Comparison of ENCODE assay signal across 14 cellular contexts in the genomic region with DNA sequence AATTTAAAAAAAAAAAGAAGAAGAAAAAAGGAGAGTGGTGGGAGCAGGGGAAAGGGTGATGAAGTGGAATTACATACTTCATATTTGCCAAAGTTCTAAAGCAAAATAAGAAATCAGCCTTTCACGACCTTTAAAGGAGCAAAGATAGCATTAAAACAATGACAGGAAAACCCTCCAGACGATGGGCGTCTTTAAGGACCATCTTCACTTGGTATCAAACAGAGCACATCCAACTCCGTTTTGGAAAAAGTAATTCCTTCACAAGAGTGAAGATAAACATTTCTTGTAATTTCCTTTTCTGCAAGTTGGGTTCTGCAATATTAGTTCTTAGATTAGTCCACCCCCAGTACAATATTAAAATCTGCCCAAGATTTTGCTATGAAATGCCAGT. TPM values are rescaled to one million over a fixed set of nuclear protein-coding genes. Genes with fewer than 3 reads are reported as not detected.
A peak's percentile ranks its signal among the peaks of the same experiment; 100 is the strongest.
DNase-seq lines count a peak whose midpoint lies in the region; ATAC-seq, FAIRE-seq and TF ChIP-seq lines count a peak whose summit lies in the region.
"Had no signal": no experiment of that assay in that cellular context is flagged by ENCODE, and none has a peak within 500 bp of the region (broad histone marks: within the 10 kb centered on the region; RNA-seq: fewer than 3 reads in every experiment).

No MANE protein-coding gene starts in this region.

- POLR2A ChIA-PET in activated CD4-positive, alpha-beta T cell treated with anti-CD3 and anti-CD28 coated beads for 36 hours (lab: Charles Lee), result no interaction called here
- POLR2A ChIA-PET in activated CD4-positive, alpha-beta memory T cell treated with anti-CD3 and anti-CD28 coated beads for 36 hours (lab: Charles Lee), result no interaction called here

- H3K9ac ChIP-seq in keratinocyte (ENCODE audit: control insufficient read depth, extremely low read depth, insufficient read depth, low read length), result no peak overlapping the region

- ATAC-seq in activated CD4-positive, alpha-beta T cell treated with anti-CD3 and anti-CD28 coated beads for 36 hours, result no peak
- ATAC-seq in stimulated activated naive B cell treated with anti-CD40 and anti-IgM and Interleukin-4, amounts not matched to agents 10 μg/mL and 1 μg/mL and 100 μg/mL, for 72 hours (replicated peaks), result no peak

- H3K27me3 ChIP-seq in keratinocyte (ENCODE audit: control insufficient read depth, extremely low read depth, insufficient read depth, low read length) (no peaks in the 10 kb centered on the region), WERI-Rb-1 (ENCODE audit: insufficient read depth, low read depth, severe bottlenecking) (no peaks in the 10 kb centered on the region)

- CTCF ChIA-PET in activated CD4-positive, alpha-beta T cell treated with anti-CD3 and anti-CD28 coated beads for 36 hours (lab: Charles Lee), result no interaction called here
- CTCF ChIA-PET in activated CD4-positive, alpha-beta memory T cell treated with anti-CD3 and anti-CD28 coated beads for 36 hours (lab: Charles Lee), result no interaction called here

- peak overlapping the region; percentile 56 for H3K4me3 Mint-ChIP-seq in activated CD4-positive, alpha-beta T cell treated with anti-CD3 and anti-CD28 coated beads for 36 hours
- peak overlapping the region; percentile 36 for H3K4me3 Mint-ChIP-seq in activated CD4-positive, alpha-beta memory T cell treated with anti-CD3 and anti-CD28 coated beads for 36 hours
- peak overlapping the region; percentile 73 to 80 for H3K4me3 Mint-ChIP-seq in stimulated activated naive B cell treated with anti-CD40 and anti-IgM and Interleukin-4, amounts not matched to agents 10 μg/mL and 1 μg/mL and 100 μg/mL, for 72 hours

- no peak overlapping the region for H3K27ac ChIP-seq in keratinocyte (ENCODE audit: control insufficient read depth, insufficient read depth, low read length)
- no peak overlapping the region for H3K27ac ChIP-seq in WERI-Rb-1
- H3K27ac ChIP-seq: VCaP had no signal

- intact Hi-C loops in activated CD4-positive, alpha-beta T cell treated with anti-CD3 and anti-CD28 coated beads for 36 hours (cut with DNase I, micrococcal nuclease), result no loop called here
- intact Hi-C loops in activated CD4-positive, alpha-beta memory T cell treated with anti-CD3 and anti-CD28 coated beads for 36 hours (cut with micrococcal nuclease), result no loop called here

- H3K9me3 ChIP-seq in keratinocyte (ENCODE audit: control insufficient read depth, low read depth, low read length), result no peaks in the 10 kb centered on the region
- no peaks in the 10 kb centered on the region for H3K9me3 ChIP-seq in WERI-Rb-1 (ENCODE audit: severe bottlenecking)

- DNase-seq in activated CD4-positive, alpha-beta T cell treated with anti-CD3 and anti-CD28 coated beads for 36 hours, result no peak
- DNase-seq in activated CD4-positive, alpha-beta T cell treated with anti-CD3 and anti-CD28 coated beads for 48 hours, result no peak
- no peak for DNase-seq in activated CD4-positive, alpha-beta memory T cell treated with anti-CD3 and anti-CD28 coated beads for 36 hours
- DNase-seq in keratinocyte (ENCODE audit: low read depth, low spot score) (no peak), SW 1271 (lab: John Stamatoyannopoulos, UW) (no peak), NCI-H69 (lab: John Stamatoyannopoulos, UW) (no peak), WERI-Rb-1 (no peak)
- no peak for DNase-seq in stimulated activated naive B cell treated with anti-CD40 and anti-IgM and Interleukin-4, amounts not matched to agents 10 μg/mL and 1 μg/mL and 100 μg/mL, for 72 hours
- DNase-seq: activated gamma-delta T cell treated with Interleukin-2 at 50 U/mL for 16 hours, DMS53, NCI-H146, NCI-H748 treated with DMSO at 0.1 percent for 48 hours had no signal

- H3K9me3 Mint-ChIP-seq in activated CD4-positive, alpha-beta T cell treated with anti-CD3 and anti-CD28 coated beads for 36 hours (ENCODE audit: low read depth), result peaks cover 2% of the 10 kb centered on the region
- H3K9me3 Mint-ChIP-seq in activated CD4-positive, alpha-beta memory T cell treated with anti-CD3 and anti-CD28 coated beads for 36 hours, result no peaks in the 10 kb centered on the region
- peaks cover 0 to 2% of the 10 kb centered on the region in 2 donors for H3K9me3 Mint-ChIP-seq in stimulated activated naive B cell treated with anti-CD40 and anti-IgM and Interleukin-4, amounts not matched to agents 10 μg/mL and 1 μg/mL and 100 μg/mL, for 72 hours

- no peak overlapping the region for H3K4me2 ChIP-seq in keratinocyte (ENCODE audit: control insufficient read depth, extremely low read depth, insufficient read depth, low read depth, low read length)

- TF ChIP-seq CTCF in keratinocyte (optimal IDR thresholded peaks at IDR 0.05 in 1 of 3, IDR thresholded peaks at IDR 0.05 in 1 of 3, conservative IDR thresholded peaks at IDR 0.05 in 1 of 3; ENCODE audit: extremely low read depth in 1 of 3, insufficient read depth in 2 of 3, low read length in 3 of 3) (no peak), WERI-Rb-1 (IDR thresholded peaks at IDR 0.05; ENCODE audit: low read depth, low read length) (no peak)

- H3K27me3 Mint-ChIP-seq in activated CD4-positive, alpha-beta T cell treated with anti-CD3 and anti-CD28 coated beads for 36 hours, result peaks cover 13% of the 10 kb centered on the region
- peaks cover 10% of the 10 kb centered on the region for H3K27me3 Mint-ChIP-seq in activated CD4-positive, alpha-beta memory T cell treated with anti-CD3 and anti-CD28 coated beads for 36 hours
- H3K27me3 Mint-ChIP-seq in stimulated activated naive B cell treated with anti-CD40 and anti-IgM and Interleukin-4, amounts not matched to agents 10 μg/mL and 1 μg/mL and 100 μg/mL, for 72 hours, result peaks cover 8 to 18% of the 10 kb centered on the region in 2 donors

- H3K36me3 Mint-ChIP-seq in activated CD4-positive, alpha-beta T cell treated with anti-CD3 and anti-CD28 coated beads for 36 hours (ENCODE audit: low read depth), result no peaks in the 10 kb centered on the region
- H3K36me3 Mint-ChIP-seq in activated CD4-positive, alpha-beta memory T cell treated with anti-CD3 and anti-CD28 coated beads for 36 hours, result no peaks in the 10 kb centered on the region
- no peaks in the 10 kb centered on the region for H3K36me3 Mint-ChIP-seq in stimulated activated naive B cell treated with anti-CD40 and anti-IgM and Interleukin-4, amounts not matched to agents 10 μg/mL and 1 μg/mL and 100 μg/mL, for 72 hours
- H3K36me3 Mint-ChIP-seq: IgD-negative memory B cell had no signal

- no peaks in the 10 kb centered on the region for H4K20me1 ChIP-seq in keratinocyte (ENCODE audit: control insufficient read depth, extremely low read depth, insufficient read depth, low read length)

- peaks cover 20% of the 10 kb centered on the region for H3K4me1 ChIP-seq in keratinocyte (ENCODE audit: control insufficient read depth, extremely low read depth, insufficient read depth, low read length)

- H3K4me1 Mint-ChIP-seq in activated CD4-positive, alpha-beta T cell treated with anti-CD3 and anti-CD28 coated beads for 36 hours, result peaks cover 10% of the 10 kb centered on the region
- peaks cover 16% of the 10 kb centered on the region for H3K4me1 Mint-ChIP-seq in activated CD4-positive, alpha-beta memory T cell treated with anti-CD3 and anti-CD28 coated beads for 36 hours (ENCODE audit: low read depth)
- peaks cover 10 to 31% of the 10 kb centered on the region in 2 donors for H3K4me1 Mint-ChIP-seq in stimulated activated naive B cell treated with anti-CD40 and anti-IgM and Interleukin-4, amounts not matched to agents 10 μg/mL and 1 μg/mL and 100 μg/mL, for 72 hours

- H2AFZ ChIP-seq in keratinocyte (ENCODE audit: control insufficient read depth, low read length), result no peak overlapping the region

- no peaks in the 10 kb centered on the region for H3K9me1 ChIP-seq in keratinocyte (ENCODE audit: control insufficient read depth, extremely low read depth, insufficient read depth, low read length)

- H3K36me3 ChIP-seq in keratinocyte (ENCODE audit: control insufficient read depth in 2 of 2, extremely low read depth in 1 of 2, insufficient read depth in 2 of 2, low read length in 2 of 2) (no peaks in the 10 kb centered on the region), WERI-Rb-1 (no peaks in the 10 kb centered on the region)

- dilution Hi-C loops in keratinocyte (cut with MboI; ENCODE audit: extremely low pct_ligation_motif_present, low sequenced_read_pairs), result no loop called here

- peaks cover 46% of the 10 kb centered on the region for H3K79me2 ChIP-seq in keratinocyte (ENCODE audit: control insufficient read depth, insufficient read depth, low read length)

- peak; percentile 49 for FAIRE-seq in keratinocyte (lab: Jason Lieb, UNC)

- peak overlapping the region; percentile 62 for H3K27ac Mint-ChIP-seq in activated CD4-positive, alpha-beta T cell treated with anti-CD3 and anti-CD28 coated beads for 36 hours
- no peak overlapping the region for H3K27ac Mint-ChIP-seq in activated CD4-positive, alpha-beta memory T cell treated with anti-CD3 and anti-CD28 coated beads for 36 hours
- no peak overlapping the region for H3K27ac Mint-ChIP-seq in stimulated activated naive B cell treated with anti-CD40 and anti-IgM and Interleukin-4, amounts not matched to agents 10 μg/mL and 1 μg/mL and 100 μg/mL, for 72 hours
- H3K27ac Mint-ChIP-seq: IgD-negative memory B cell had no signal

- no peak overlapping the region for H3K4me3 ChIP-seq in keratinocyte (ENCODE audit: control insufficient read depth in 2 of 3, extremely low read depth in 1 of 3, insufficient read depth in 2 of 3, low read depth in 1 of 3, low read length in 3 of 3)
- H3K4me3 ChIP-seq in WERI-Rb-1 (ENCODE audit: low read depth, low read length), result no peak overlapping the region

RNA-seq across cellular contexts. Expression of gene FRMD4B, which starts 32.8 kb away (rescaled TPM):
- total RNA-seq in activated CD4-positive, alpha-beta T cell treated with anti-CD3 and anti-CD28 coated beads for 36 hours, result 1 to 10 TPM; 8.0 to 8.3 TPM
- total RNA-seq in activated CD4-positive, alpha-beta memory T cell treated with anti-CD3 and anti-CD28 coated beads for 36 hours, result 10 to 100 TPM; 29.1 to 32.8 TPM
- 34.7 to 48.3 TPM (median 48.0 TPM) in 3 replicates for polyA plus RNA-seq in keratinocyte
- polyA plus RNA-seq in keratinocyte (2011; ENCODE audit: low read depth), result 27.1 TPM
- polyA plus RNA-seq in keratinocyte (2011; cell fraction: cytosol; rRNA removed), result 24.3 and 38.0 TPM in 2 replicates
- 57.8 and 61.8 TPM in 2 replicates for polyA plus RNA-seq in keratinocyte (2011; cell fraction: nucleus; rRNA removed)
- 34.0 and 37.6 TPM in 2 replicates for polyA plus RNA-seq in keratinocyte (2012; ENCODE audit: low replicate concordance)
- 49.1 to 82.5 TPM (median 65.5 TPM) in 3 replicates for polyA minus RNA-seq in keratinocyte
- polyA minus RNA-seq in keratinocyte (2011; cell fraction: cytosol; rRNA and poly(A)+ RNA removed), result 30.9 TPM
- 75.4 and 151 TPM in 2 replicates for polyA minus RNA-seq in keratinocyte (2011; cell fraction: nucleus; rRNA and poly(A)+ RNA removed)
